Comparison of ENCODE assay signal across 9 cellular contexts in genomic region chr10:13528138-13528874, GRCh38. TPM values are rescaled to one million over a fixed set of nuclear protein-coding genes. Genes with fewer than 3 reads are reported as not detected.
DNase-seq lines count a peak whose midpoint lies in the region; ATAC-seq, FAIRE-seq and TF ChIP-seq lines count a peak whose summit lies in the region.
"Had no signal": no experiment of that assay in that cellular context is flagged by ENCODE, and none has a peak within 500 bp of the region (broad histone marks: within the 10 kb centered on the region; RNA-seq: fewer than 3 reads in every experiment).

No MANE protein-coding gene starts in this region.

- H3K79me1 ChIP-seq in H9 (ENCODE audit: insufficient read depth, low read depth, low read length, poor library complexity, severe bottlenecking) = no peaks in the 10 kb centered on the region

- H4K8ac ChIP-seq in H9 (replicated peaks; ENCODE audit: insufficient read length, low read depth, low read length) = no peak overlapping the region

- no peak overlapping the region for H3K4ac ChIP-seq in H9 (ENCODE audit: low read depth, low read length)

- H4K5ac ChIP-seq in H9 (ENCODE audit: insufficient read length, low read depth, low read length) = no peak overlapping the region

- no peak overlapping the region for H2BK20ac ChIP-seq in H9 (ENCODE audit: low read depth, low read length, poor library complexity, severe bottlenecking)

- peaks cover 23 to 24% of the 10 kb centered on the region in 2 experiments for H3K4me1 Mint-ChIP-seq in H9

- H2BK12ac ChIP-seq in H9 (ENCODE audit: insufficient read length, low read depth, low read length) = no peak overlapping the region

- no peak overlapping the region for H3K27ac ChIP-seq in AG04450 (ENCODE audit: low read depth, low read length)
- H3K27ac ChIP-seq in H9 (ENCODE audit: insufficient read length, low read depth, low read length) = no peak overlapping the region
- peak overlapping the region; percentile 20 to 76 (median 69) for H3K27ac ChIP-seq in body of pancreas
- H3K27ac ChIP-seq in kidney (ENCODE audit: low read depth in 2 of 2, low read length in 2 of 2) = peak overlapping the region; percentile 76 to 79
- H3K27ac ChIP-seq in stomach = peak overlapping the region; percentile 65 to 86 (median 79)

- H3K36me3 ChIP-seq in body of pancreas (replicated peaks in 1 of 2; ENCODE audit: insufficient read depth in 1 of 2, low read depth in 2 of 2) (no peaks in the 10 kb centered on the region), kidney (ENCODE audit: control insufficient read depth in 1 of 2, insufficient read depth in 2 of 2, low read length in 2 of 2) (no peaks in the 10 kb centered on the region), stomach (peaks cover 0 to 4% (median 2%) of the 10 kb centered on the region in 4 donors)

- no peak for FAIRE-seq in kidney (lab: Jason Lieb, UNC)
- FAIRE-seq: endometrium had no signal

- no peak overlapping the region for H4K91ac ChIP-seq in H9 (ENCODE audit: insufficient read length, low read depth, low read length)

- H2AFZ ChIP-seq in H9 (ENCODE audit: low read length) = no peak overlapping the region

- TF ChIP-seq POLR2A in body of pancreas (IDR thresholded peaks at IDR 0.05) (no peak), stomach (IDR thresholded peaks at IDR 0.05) (no peak)

- H3K9me3 ChIP-seq in AG04450 (ENCODE audit: control insufficient read depth, insufficient read depth, low read length) (no peaks in the 10 kb centered on the region), H9 (ENCODE audit: control insufficient read depth, low read depth, low read length) (no peaks in the 10 kb centered on the region), body of pancreas (no peaks in the 10 kb centered on the region), kidney (ENCODE audit: control insufficient read depth in 1 of 2, low read length in 2 of 2) (no peaks in the 10 kb centered on the region), stomach (no peaks in the 10 kb centered on the region)

- no peak overlapping the region for H2BK120ac ChIP-seq in H9 (ENCODE audit: low read depth, low read length, poor library complexity, severe bottlenecking)

- no peak for TF ChIP-seq EP300 in stomach (IDR thresholded peaks at IDR 0.05)

- no CpG with 5 or more reads among the region's 103 CpGs for WGBS in H9 (ENCODE audit: extremely low coverage, insufficient read length, low lambda C conversion rate)
- WGBS in body of pancreas, 2 donors = 1% methylated on average over 18 to 94 of the region's 103 CpGs
- 1 to 2% (median 1%) methylated on average over 19 to 103 of the region's 103 CpGs for WGBS in stomach, 5 donors

- TF ChIP-seq CTCF in AG04450 (IDR thresholded peaks at IDR 0.05; ENCODE audit: low read depth, low read length) (no peak), H9 (conservative IDR thresholded peaks at IDR 0.05) (no peak), body of pancreas (IDR thresholded peaks at IDR 0.05) (no peak), kidney (IDR thresholded peaks at IDR 0.05; ENCODE audit: borderline replicate concordance, extremely low read depth, insufficient read depth) (no peak), stomach (IDR thresholded peaks at IDR 0.05) (no peak)

- H2BK5ac ChIP-seq in H9 (ENCODE audit: insufficient read length, low read length) = no peak overlapping the region

- no peak overlapping the region for H3T11ph ChIP-seq in H9 (ENCODE audit: low read length)

- peak; percentile 61 for ATAC-seq in body of pancreas

- no peaks in the 10 kb centered on the region for H4K20me1 ChIP-seq in H9 (ENCODE audit: control insufficient read depth, insufficient read depth, insufficient read length)

- peaks cover 25% of the 10 kb centered on the region for H3K27me3 ChIP-seq in AG04450 (ENCODE audit: control insufficient read depth, insufficient read depth, low read length)
- H3K27me3 ChIP-seq in H9 (ENCODE audit: insufficient read depth, low read length) = peaks cover 13% of the 10 kb centered on the region; the same call in 1 of the 2 replicates
- H3K27me3 ChIP-seq in body of pancreas = no peaks in the 10 kb centered on the region
- peaks cover 0 to 14% (median 0%) of the 10 kb centered on the region in 3 donors for H3K27me3 ChIP-seq in stomach

- intact Hi-C loops in body of pancreas (cut with DNase I) = no loop called here
- intact Hi-C loops in kidney (cut with DNase I) = no loop called here
- intact Hi-C loops in stomach (cut with DNase I; ENCODE audit: low total_unique reads) = no loop called here

- peaks cover 42% of the 10 kb centered on the region for H3K27me3 Mint-ChIP-seq in H9 (ENCODE audit: low read depth)

- H3K18ac ChIP-seq in H9 (ENCODE audit: insufficient read length, low read depth, low read length) = no peak overlapping the region

- H3K79me2 ChIP-seq in H9 (ENCODE audit: insufficient read depth, low read length) = no peaks in the 10 kb centered on the region

- H3K36me3 Mint-ChIP-seq in H9 (ENCODE audit: insufficient read depth in 1 of 3, low read depth in 3 of 3) = peaks cover 0 to 4% (median 2%) of the 10 kb centered on the region in 3 experiments; a peak in 2 of 7 replicates

- peak overlapping the region; percentile 49 for H3K4me3 ChIP-seq in AG04450 (ENCODE audit: low read depth, low read length)
- H3K4me3 ChIP-seq in body of pancreas = peak overlapping the region; percentile 35 to 65
- H3K4me3 ChIP-seq in kidney (ENCODE audit: low read length in 2 of 2) = peak overlapping the region; percentile 68 to 76
- H3K4me3 ChIP-seq in stomach = peak overlapping the region; percentile 61 to 74 (median 64)

- no peaks in the 10 kb centered on the region for H3K23me2 ChIP-seq in H9 (ENCODE audit: insufficient read length, low read depth, low read length, poor library complexity, severe bottlenecking)

- H3K4me1 ChIP-seq in H9 (ENCODE audit: insufficient read depth, low read length) = no peaks in the 10 kb centered on the region
- peaks cover 27% of the 10 kb centered on the region for H3K4me1 ChIP-seq in body of pancreas
- H3K4me1 ChIP-seq in kidney (ENCODE audit: control insufficient read depth in 1 of 2, insufficient read depth in 1 of 2, low read depth in 1 of 2, low read length in 2 of 2) = peaks cover 8 to 26% of the 10 kb centered on the region in 2 donors
- H3K4me1 ChIP-seq in stomach = peaks cover 12 to 45% (median 26%) of the 10 kb centered on the region in 4 donors

- peak overlapping the region; percentile 71 to 83 for H3K4me3 Mint-ChIP-seq in H9

- H3K14ac ChIP-seq in H9 (ENCODE audit: insufficient read depth, low read length) = no peak overlapping the region

- POLR2A ChIA-PET in AG04450 (lab: Yijun Ruan, JAX) = interaction anchor here (0.6 kb wide), 1 partner anchor 156 kb away, joined by 3 read pairs; no protein-coding TSS in a partner anchor

- H3K4me2 ChIP-seq in H9 (ENCODE audit: insufficient read depth, insufficient read length, low read length) = peak overlapping the region; percentile 54

- H3K23ac ChIP-seq in H9 (ENCODE audit: insufficient read length, low read depth, low read length) = no peak overlapping the region

- H3K56ac ChIP-seq in H9 (ENCODE audit: insufficient read length, low read depth, low read length) = no peak overlapping the region

- no peak overlapping the region for H2BK15ac ChIP-seq in H9 (ENCODE audit: low read depth, low read length)

- DNase-seq in AG04450 (ENCODE audit: low read depth, low spot score) = no peak
- DNase-seq in H9 = no peak
- peak; percentile 26 to 60 (median 38) for DNase-seq in body of pancreas
- DNase-seq in kidney = no peak
- peak; percentile 36 for DNase-seq in stomach
- DNase-seq in GF-D8 (lab: John Stamatoyannopoulos, UW) = no peak
- DNase-seq in SW 1271 (lab: John Stamatoyannopoulos, UW) = no peak
- no peak for DNase-seq in NCI-H1930 (lab: John Stamatoyannopoulos, UW)

- no peak overlapping the region for H3K27ac Mint-ChIP-seq in H9

- H3K9ac ChIP-seq in H9 (ENCODE audit: extremely low read depth, insufficient read length, low read length) = no peak overlapping the region
- H3K9ac ChIP-seq in kidney (ENCODE audit: low read length in 2 of 2) = peak overlapping the region; percentile 30 to 80

- CTCF ChIA-PET in AG04450 (lab: Charles Lee) = no interaction called here

- H2AK5ac ChIP-seq in H9 (ENCODE audit: insufficient read length, low read length) = no peak overlapping the region

- H3K9me3 Mint-ChIP-seq in H9 = peaks cover 0 to 2% of the 10 kb centered on the region in 2 experiments; a peak in 1 of 5 replicates

RNA-seq across cellular contexts. Expression of gene BEND7, which starts 0.5 kb away (rescaled TPM):
- 2.1 TPM in 2 replicates for polyA plus RNA-seq in AG04450 (2011; rRNA removed)
- 1.1 and 1.2 TPM in 2 replicates for polyA minus RNA-seq in AG04450 (2011; rRNA and poly(A)+ RNA removed)
- total RNA-seq in H9 (2021) = 11.6 and 17.7 TPM in 2 replicates
- 10 to 100 TPM; 13.7 to 17.5 TPM for total RNA-seq in body of pancreas
- 37.9 TPM for total RNA-seq in kidney
- polyA plus RNA-seq in kidney (ENCODE audit: insufficient read depth, low read depth, low replicate concordance) = 16.7 TPM
- total RNA-seq in stomach = 10 to 100 TPM; 19.6 to 32.1 (median 23.5) TPM
- 10 to 100 TPM in 1 of 3 donors, 1 to 10 TPM in 2; 4.6 to 11.1 (median 9.6) TPM for polyA plus RNA-seq in stomach

RNA-seq across cellular contexts. Expression of gene PRPF18, which starts 58.5 kb away (rescaled TPM):
- polyA plus RNA-seq in AG04450 (2011; rRNA removed) = 19.3 and 25.4 TPM in 2 replicates
- 11.9 and 17.1 TPM in 2 replicates for polyA minus RNA-seq in AG04450 (2011; rRNA and poly(A)+ RNA removed)
- 17.1 and 18.5 TPM in 2 replicates for total RNA-seq in H9 (2021)
- total RNA-seq in body of pancreas = 10 to 100 TPM; 13.8 to 22.8 TPM
- 23.0 TPM for total RNA-seq in kidney
- polyA plus RNA-seq in kidney (ENCODE audit: insufficient read depth, low read depth, low replicate concordance) = 24.4 TPM
- total RNA-seq in stomach = 10 to 100 TPM; 15.6 to 51.8 (median 31.9) TPM
- polyA plus RNA-seq in stomach = 10 to 100 TPM in 2 of 3 donors, 1 to 10 TPM in 1; 9.8 to 26.0 (median 17.5) TPM

Comparison
In these comparisons a context has a peak if more than half of its experiments do, and no peak if none do; other contexts are left out.
1. DNase-seq: peak in body of pancreas (4 of 4) and stomach (single experiment); none in AG04450 (single experiment), H9 (single experiment), kidney (single experiment), GF-D8 (single experiment), SW 1271 (0 of 2) and NCI-H1930 (0 of 2).
2. H3K27ac ChIP-seq: peak in body of pancreas (4 of 4), kidney (2 of 2) and stomach (5 of 5); none in AG04450 (single experiment) and H9 (single experiment).
3. Peak in every context shown above with its lines, with median percentiles within 50 percentile points of each other: H3K4me3 ChIP-seq.